12 cellular contexts compared by ENCODE assay signal in the genomic region with DNA sequence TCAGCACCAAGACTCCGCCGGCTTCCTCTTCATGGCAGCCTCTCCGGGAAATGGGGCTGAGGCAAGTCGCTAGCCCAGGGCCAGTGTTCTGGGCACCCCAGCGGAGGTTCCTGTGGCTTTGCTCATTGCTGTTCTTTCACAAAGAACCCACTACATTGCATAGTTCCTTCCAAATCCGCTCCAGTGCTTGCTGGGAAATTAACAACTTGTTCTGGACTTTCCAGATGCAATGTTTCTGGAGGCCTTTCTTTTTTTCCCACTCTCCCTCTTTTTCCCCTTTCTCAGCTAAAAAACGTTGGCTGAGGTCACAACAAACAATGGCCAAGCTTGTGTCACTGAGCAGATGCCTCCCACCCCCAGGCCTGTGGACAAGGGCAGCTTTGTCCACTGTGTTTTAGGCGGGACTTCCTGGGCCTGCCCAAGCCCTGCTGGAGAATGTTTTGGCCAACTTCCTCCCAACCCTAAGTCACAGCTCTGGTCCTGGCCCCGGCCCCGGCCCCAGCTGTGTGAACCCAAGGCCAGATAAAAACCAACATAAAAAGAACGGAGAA.
DNase-seq lines count a peak whose midpoint lies in the region; ATAC-seq and TF ChIP-seq lines count a peak whose summit lies in the region.
"Had no signal": no experiment of that assay in that cellular context is flagged by ENCODE, and none has a peak within 500 bp of the region (broad histone marks: within the 10 kb centered on the region; RNA-seq: fewer than 3 reads in every experiment).

No MANE protein-coding gene starts in this region.

- H3K4me3 ChIP-seq in Karpas-422 (ENCODE audit: low read length), result no peak overlapping the region; the same call in 1 of the 2 replicates
- no peak overlapping the region for H3K4me3 ChIP-seq in fibroblast of pulmonary artery (replicated peaks; ENCODE audit: low read depth, low read length)
- H3K4me3 ChIP-seq in mononuclear cell (ENCODE audit: low read length), result peak overlapping the region; percentile 41
- H3K4me3 ChIP-seq in stomach smooth muscle (ENCODE audit: low read length in 2 of 2), result peak overlapping the region in 1 of 2 donors; percentile 44

- peaks cover 97% of the 10 kb centered on the region for H3K4me1 ChIP-seq in Karpas-422 (ENCODE audit: low read length)
- H3K4me1 ChIP-seq in mononuclear cell (ENCODE audit: insufficient read depth, low read length), result peaks cover 90% of the 10 kb centered on the region
- peaks cover 23% of the 10 kb centered on the region for H3K4me1 ChIP-seq in stomach smooth muscle (ENCODE audit: control insufficient read depth, insufficient read depth, low read length)

- peaks cover 33% of the 10 kb centered on the region for H3K36me3 ChIP-seq in Karpas-422 (ENCODE audit: insufficient read depth, low read length)
- no peaks in the 10 kb centered on the region for H3K36me3 ChIP-seq in stomach smooth muscle (ENCODE audit: control insufficient read depth in 2 of 2, insufficient read depth in 2 of 2, low read length in 2 of 2)

- H2AFZ ChIP-seq in Karpas-422 (ENCODE audit: low read length), result no peak overlapping the region

- H3K27me3 ChIP-seq in Karpas-422 (ENCODE audit: low read length) (no peaks in the 10 kb centered on the region), mononuclear cell (ENCODE audit: insufficient read depth, low read length) (no peaks in the 10 kb centered on the region), stomach smooth muscle (ENCODE audit: control insufficient read depth in 1 of 2, insufficient read depth in 2 of 2, low read length in 2 of 2) (no peaks in the 10 kb centered on the region)

- peaks cover 23% of the 10 kb centered on the region; the same call in 1 of the 2 replicates for H4K20me1 ChIP-seq in Karpas-422 (ENCODE audit: insufficient read depth, low read depth, low read length)

- H3K9me2 ChIP-seq in Karpas-422 (replicated peaks; ENCODE audit: insufficient read depth, low read length), result no peaks in the 10 kb centered on the region

- H3K9ac ChIP-seq in Karpas-422 (ENCODE audit: low read length) (peak overlapping the region; percentile 76), stomach smooth muscle (ENCODE audit: low read length in 2 of 2) (peak overlapping the region in 1 of 2 donors; percentile 51)

- TF ChIP-seq CTCF in fibroblast of pulmonary artery (IDR thresholded peaks at IDR 0.05; ENCODE audit: low read length, missing control alignments), result no peak

- H3K4me2 ChIP-seq in Karpas-422 (ENCODE audit: low read depth, low read length, poor library complexity, severe bottlenecking), result peak overlapping the region; percentile 83

- peaks cover 82% of the 10 kb centered on the region for H3K79me2 ChIP-seq in Karpas-422 (ENCODE audit: low read length)

- no peaks in the 10 kb centered on the region for H3K9me3 ChIP-seq in Karpas-422 (ENCODE audit: low read length)
- H3K9me3 ChIP-seq in mononuclear cell (ENCODE audit: low read depth, low read length), result no peaks in the 10 kb centered on the region
- no peaks in the 10 kb centered on the region for H3K9me3 ChIP-seq in stomach smooth muscle (ENCODE audit: control insufficient read depth in 2 of 2, low read length in 2 of 2)

- ATAC-seq in GM21515 (IDR thresholded peaks at IDR 0.05; ENCODE audit: unreplicated experiment), result no peak
- ATAC-seq: WTC11 had no signal

- DNase-seq in Karpas-422, result no peak
- peak; percentile 41 for DNase-seq in fibroblast of pulmonary artery (ENCODE audit: low read depth)
- DNase-seq in dermis blood vessel endothelial cell, result no peak
- DNase-seq in AG08395 (ENCODE audit: low spot score), result no peak
- DNase-seq in NCI-H345 treated with DMSO at 0.1 percent for 48 hours (lab: John Stamatoyannopoulos, UW; ENCODE audit: unreplicated experiment), result no peak
- DNase-seq: activated effector memory CD4-positive, alpha-beta T cell treated with anti-CD3 and anti-CD28 coated beads, Interleukin-2, amount 50 U/mL, for 16 hours; CD4-positive, alpha-beta memory T cell; stimulated activated CD4-positive, alpha-beta T cell treated with anti-CD3 and anti-CD28 coated beads, Interleukin-4, amount 100 ng/mL, for 1 hour had no signal

- H3K27ac ChIP-seq in Karpas-422 (ENCODE audit: low read length), result peak overlapping the region; percentile 100
- H3K27ac ChIP-seq in stomach smooth muscle (ENCODE audit: low read length), result peak overlapping the region; percentile 49
